In the genomic region with DNA sequence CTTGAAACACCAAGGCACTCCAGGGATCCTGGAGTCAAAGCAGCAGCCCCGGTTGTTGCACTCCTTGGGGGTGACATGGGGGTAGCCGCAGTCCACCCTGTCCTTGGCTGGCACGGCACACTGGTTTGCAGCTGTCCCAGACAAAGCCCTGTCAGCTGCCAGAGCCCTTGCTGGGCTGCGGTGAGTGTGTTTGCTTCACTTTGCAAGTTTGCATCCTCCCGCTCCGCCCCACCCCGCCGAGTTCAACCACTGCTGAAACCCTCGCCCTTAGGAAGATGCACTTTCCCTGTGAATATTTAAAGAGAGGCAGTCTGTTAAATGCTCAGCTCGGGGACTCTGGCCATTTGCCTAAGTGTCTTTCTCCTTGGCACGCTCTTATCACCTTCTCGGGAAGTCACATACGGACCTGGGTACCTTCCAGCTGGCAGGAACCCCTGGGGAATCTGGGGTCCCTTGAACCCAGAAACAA, we compare ENCODE assay signal across 12 cellular contexts. TPM values are rescaled to one million over a fixed set of nuclear protein-coding genes. Genes with fewer than 3 reads are reported as not detected.
DNase-seq lines count a peak whose midpoint lies in the region; ATAC-seq, FAIRE-seq and TF ChIP-seq lines count a peak whose summit lies in the region.
"Had no signal": no experiment of that assay in that cellular context is flagged by ENCODE, and none has a peak within 500 bp of the region (broad histone marks: within the 10 kb centered on the region; RNA-seq: fewer than 3 reads in every experiment).

No MANE protein-coding gene starts in this region.

- WGBS in aorta, 2 donors, result 17 to 21% methylated on average over 13 of the region's 13 CpGs

- H3K36me3 Mint-ChIP-seq in neural progenitor cell (no peaks in the 10 kb centered on the region), Calu3 (ENCODE audit: insufficient read depth, unreplicated experiment) (no peaks in the 10 kb centered on the region)

- TF ChIP-seq CTCF in HEK293 (tag by site-specific recombination; IDR thresholded peaks at IDR 0.05) (no peak), VCaP (conservative IDR thresholded peaks at IDR 0.05) (no peak), neural progenitor cell (IDR thresholded peaks at IDR 0.05) (no peak), Calu3 (IDR thresholded peaks at IDR 0.05; ENCODE audit: unreplicated experiment) (no peak), WERI-Rb-1 (IDR thresholded peaks at IDR 0.05; ENCODE audit: low read depth, low read length) (no peak)

- H3K36me3 ChIP-seq in HEK293 (ENCODE audit: control insufficient read depth in 2 of 2, insufficient read depth in 1 of 2, low read length in 2 of 2), result no peaks in the 10 kb centered on the region
- no peaks in the 10 kb centered on the region for H3K36me3 ChIP-seq in neural progenitor cell
- no peaks in the 10 kb centered on the region for H3K36me3 ChIP-seq in WERI-Rb-1
- no peaks in the 10 kb centered on the region for H3K36me3 ChIP-seq in aorta (ENCODE audit: control insufficient read depth in 1 of 2, insufficient read depth in 2 of 2, low read length in 1 of 2)

- H3K27me3 Mint-ChIP-seq in neural progenitor cell (ENCODE audit: insufficient read depth, low read depth), result peaks cover 8% of the 10 kb centered on the region
- H3K27me3 Mint-ChIP-seq in Calu3 (ENCODE audit: unreplicated experiment), result peaks cover 13% of the 10 kb centered on the region

- H3K27me3 ChIP-seq in neural progenitor cell (peaks cover 6% of the 10 kb centered on the region), WERI-Rb-1 (ENCODE audit: insufficient read depth, low read depth, severe bottlenecking) (no peaks in the 10 kb centered on the region), aorta (ENCODE audit: control insufficient read depth in 1 of 2, insufficient read depth in 2 of 2, low read length in 1 of 2) (no peaks in the 10 kb centered on the region)

- intact Hi-C loops in Calu3 (cut with micrococcal nuclease; ENCODE audit: unreplicated experiment) (no loop called here), aorta (cut with DNase I) (no loop called here)

- no peak overlapping the region for H3K9ac ChIP-seq in neural progenitor cell

- no peaks in the 10 kb centered on the region for H3K9me3 ChIP-seq in HEK293 (ENCODE audit: control insufficient read depth, insufficient read depth, low read depth, low read length)
- H3K9me3 ChIP-seq in neural progenitor cell (ENCODE audit: low read depth), result no peaks in the 10 kb centered on the region
- H3K9me3 ChIP-seq in WERI-Rb-1 (ENCODE audit: severe bottlenecking), result no peaks in the 10 kb centered on the region
- H3K9me3 ChIP-seq in aorta (ENCODE audit: control insufficient read depth, low read length), result no peaks in the 10 kb centered on the region

- no peak overlapping the region for H3K27ac ChIP-seq in HEK293 (ENCODE audit: extremely low read depth, low read depth, low read length)
- H3K27ac ChIP-seq in VCaP, result peak overlapping the region; percentile 86
- no peak overlapping the region for H3K27ac ChIP-seq in neural progenitor cell
- H3K27ac ChIP-seq in WERI-Rb-1, result no peak overlapping the region
- H3K27ac ChIP-seq in aorta (ENCODE audit: low read depth in 1 of 2, low read length in 2 of 2), result no peak overlapping the region

- no peak overlapping the region for H3K27ac Mint-ChIP-seq in neural progenitor cell
- no peak overlapping the region for H3K27ac Mint-ChIP-seq in Calu3 (ENCODE audit: unreplicated experiment)
- H3K27ac Mint-ChIP-seq: activated naive CD4-positive, alpha-beta T cell treated with anti-CD3 and anti-CD28 coated beads for 36 hours had no signal

- DNase-seq in NCI-H187 treated with DMSO at 0.1 percent for 48 hours (lab: John Stamatoyannopoulos, UW) (peak; percentile 28), neural progenitor cell (ENCODE audit: low spot score) (peak; percentile 52), frontal cortex (ENCODE audit: low spot score in 2 of 2) (no peak), Calu3 (no peak), WERI-Rb-1 (no peak), aorta (no peak)
- DNase-seq: activated naive CD4-positive, alpha-beta T cell treated with anti-CD3 and anti-CD28 coated beads for 36 hours had no signal

- no TSS peak for BruUV-seq in Calu3 (replicated peaks; lab: Mats Ljungman, UMichigan)

- no peaks in the 10 kb centered on the region for H3K9me3 Mint-ChIP-seq in neural progenitor cell
- H3K9me3 Mint-ChIP-seq in Calu3 (ENCODE audit: low read depth, unreplicated experiment), result no peaks in the 10 kb centered on the region
- H3K9me3 Mint-ChIP-seq: activated naive CD4-positive, alpha-beta T cell treated with anti-CD3 and anti-CD28 coated beads for 36 hours had no signal

- H3K4me1 Mint-ChIP-seq in neural progenitor cell, result peaks cover 58% of the 10 kb centered on the region
- peaks cover 6% of the 10 kb centered on the region for H3K4me1 Mint-ChIP-seq in Calu3 (ENCODE audit: low read depth, unreplicated experiment)

- no peak overlapping the region for H3K4me3 Mint-ChIP-seq in neural progenitor cell
- H3K4me3 Mint-ChIP-seq in Calu3 (ENCODE audit: low read depth, unreplicated experiment), result no peak overlapping the region
- H3K4me3 Mint-ChIP-seq: activated naive CD4-positive, alpha-beta T cell treated with anti-CD3 and anti-CD28 coated beads for 36 hours had no signal

- H3K4me3 ChIP-seq in HEK293 (ENCODE audit: low read depth, low read length), result no peak overlapping the region
- H3K4me3 ChIP-seq in neural progenitor cell, result no peak overlapping the region
- H3K4me3 ChIP-seq in WERI-Rb-1 (ENCODE audit: low read depth, low read length), result no peak overlapping the region
- H3K4me3 ChIP-seq in aorta (ENCODE audit: low read length in 2 of 2), result no peak overlapping the region
- H3K4me3 ChIP-seq: K562 had no signal

- no peaks in the 10 kb centered on the region for H4K20me1 ChIP-seq in neural progenitor cell (ENCODE audit: low read depth)

- CTCF ChIA-PET in HEK293 (lab: Yijun Ruan, JAX) (interaction anchor here (1.7 kb wide), 1 partner anchor 24 kb away, joined by 5 read pairs; no protein-coding TSS in a partner anchor), Calu3 (lab: Charles Lee) (no interaction called here)

- no peak for FAIRE-seq in frontal cortex (lab: Jason Lieb, UNC)
- FAIRE-seq: K562 had no signal

- H2AFZ ChIP-seq in neural progenitor cell (replicated peaks), result peak overlapping the region; percentile 54

- H3K4me2 ChIP-seq in neural progenitor cell, result peak overlapping the region; percentile 42

- no peaks in the 10 kb centered on the region for H3K79me2 ChIP-seq in neural progenitor cell (ENCODE audit: low read depth)

- POLR2A ChIA-PET in HEK293 (lab: Yijun Ruan, JAX), result no interaction called here

- ATAC-seq in aorta (ENCODE audit: low FRiP score), result no peak
- ATAC-seq: activated CD4-positive, CD25-positive, alpha-beta regulatory T cell treated with anti-CD3 and anti-CD28 coated beads, Interleukin-2, amount 50 U/mL, for 24 hours; K562 had no signal

- H3F3A ChIP-seq in neural progenitor cell (ENCODE audit: low read depth), result peaks cover 15% of the 10 kb centered on the region

- H3K4me1 ChIP-seq in HEK293 (ENCODE audit: control insufficient read depth, insufficient read depth, low read length), result no peaks in the 10 kb centered on the region
- H3K4me1 ChIP-seq in neural progenitor cell, result peaks cover 44% of the 10 kb centered on the region
- no peaks in the 10 kb centered on the region for H3K4me1 ChIP-seq in aorta (ENCODE audit: control insufficient read depth in 1 of 2, insufficient read depth in 2 of 2, low read length in 2 of 2)

TF ChIP-seq in HEK293, 187 proteins besides CTCF, POLR2A, EP300 and RAD21:
- TF ChIP-seq ZNF157 (tag by site-specific recombination; IDR thresholded peaks at IDR 0.05) (no peak), ZIC2 (tag by site-specific recombination; IDR thresholded peaks at IDR 0.05) (peak; percentile 39; the same call in 1 of the 2 replicates), ZFHX2 (tag by site-specific recombination; conservative IDR thresholded peaks at IDR 0.05) (no peak)

RNA-seq across cellular contexts. Expression of gene TFF3, which starts 1.7 kb away (rescaled TPM):
- total RNA-seq in neural progenitor cell (ENCODE audit: low replicate concordance), result 0.12 TPM in 1 of 2 replicates, not detected in the other
- total RNA-seq in frontal cortex, result not detected
- total RNA-seq in Calu3 (2022), result not detected in 2 replicates
- total RNA-seq in aorta, result 1 to 10 TPM; 2.4 to 3.8 TPM
- polyA plus RNA-seq in aorta, result 100 to 1,000 TPM in 1 of 2 donors, 10 to 100 TPM in 1; 27.5 to 170 TPM
- total RNA-seq: activated naive CD4-positive, alpha-beta T cell treated with anti-CD3 and anti-CD28 coated beads for 36 hours had no signal
- polyA plus RNA-seq: K562 had no signal

RNA-seq across cellular contexts. Expression of gene TFF2, which starts 37.3 kb away (rescaled TPM):
- total RNA-seq in neural progenitor cell (ENCODE audit: low replicate concordance), result not detected in 2 replicates
- total RNA-seq in frontal cortex, result not detected
- 0.59 TPM in 1 of 2 replicates, not detected in the other for total RNA-seq in Calu3 (2022)
- not detected for total RNA-seq in aorta
- polyA plus RNA-seq in aorta, result 1 to 10 TPM in 1 of 2 donors, not detected in 1; 2.1 TPM
- total RNA-seq: activated naive CD4-positive, alpha-beta T cell treated with anti-CD3 and anti-CD28 coated beads for 36 hours; K562; RPMI7951 had no signal
- polyA plus RNA-seq: K562 had no signal

RNA-seq across cellular contexts. Expression of gene TFF1, which starts 52.8 kb away (rescaled TPM):
- not detected in 2 replicates for total RNA-seq in neural progenitor cell (ENCODE audit: low replicate concordance)
- total RNA-seq in frontal cortex, result not detected
- total RNA-seq in Calu3 (2022), result 0.76 TPM in 1 of 2 replicates, not detected in the other
- total RNA-seq in aorta, result not detected
- polyA plus RNA-seq in aorta, result 10 to 100 TPM in 1 of 2 donors, 1 to 10 TPM in 1; 7.6 to 32.4 TPM
- total RNA-seq: activated naive CD4-positive, alpha-beta T cell treated with anti-CD3 and anti-CD28 coated beads for 36 hours; RPMI7951 had no signal
- polyA plus RNA-seq: K562 had no signal

Comparison
In these comparisons a context has a peak if more than half of its experiments do, and no peak if none do; other contexts are left out.
1. DNase-seq: peak in NCI-H187 treated with DMSO at 0.1 percent for 48 hours (single experiment) and neural progenitor cell (single experiment); none in frontal cortex (0 of 2), Calu3 (single experiment), WERI-Rb-1 (single experiment) and aorta (0 of 2).